ENCODE assay signal across 11 cellular contexts in the genomic region with DNA sequence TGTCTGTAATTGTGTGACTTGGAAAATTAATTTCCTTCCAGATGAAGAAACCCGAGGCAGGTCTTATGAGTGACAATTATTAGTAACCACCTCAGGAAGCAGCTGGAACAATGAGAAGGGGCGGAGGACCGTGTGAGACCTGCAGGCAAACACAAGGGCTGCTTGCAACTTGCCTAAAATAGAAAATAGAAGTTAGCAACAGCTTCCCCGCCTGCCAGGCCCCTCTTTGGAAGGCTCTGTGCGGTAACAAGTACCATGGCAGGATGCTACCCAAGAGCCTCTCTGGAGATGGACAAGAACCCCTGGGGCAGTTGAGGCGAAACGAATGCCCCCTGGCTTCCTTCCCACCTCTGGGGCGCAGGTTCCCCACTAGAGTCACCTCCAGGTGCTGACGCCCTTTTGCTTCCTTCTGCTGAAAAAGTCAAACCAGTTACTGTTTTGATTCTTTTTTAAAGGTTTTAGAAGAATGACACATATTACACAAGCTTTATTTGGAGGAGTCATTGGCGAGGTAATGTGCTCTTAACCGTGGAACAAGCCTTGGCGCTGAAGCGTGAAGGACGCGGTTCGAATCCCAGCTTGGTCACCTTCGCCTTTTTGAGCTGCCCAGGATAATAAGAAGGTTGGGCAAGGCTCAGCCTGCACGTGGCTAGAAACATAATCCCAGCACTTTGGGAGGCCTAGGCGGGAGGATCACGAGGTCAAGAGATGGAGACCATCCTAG. TPM values are rescaled to one million over a fixed set of nuclear protein-coding genes. Genes with fewer than 3 reads are reported as not detected.
DNase-seq lines count a peak whose midpoint lies in the region; ATAC-seq, FAIRE-seq and TF ChIP-seq lines count a peak whose summit lies in the region.
"Had no signal": no experiment of that assay in that cellular context is flagged by ENCODE, and none has a peak within 500 bp of the region (broad histone marks: within the 10 kb centered on the region; RNA-seq: fewer than 3 reads in every experiment).

No MANE protein-coding gene starts in this region.

- H3F3A ChIP-seq in MM.1S (ENCODE audit: insufficient read depth, low read length) = no peaks in the 10 kb centered on the region

- no peak for ATAC-seq in central memory CD8-positive, alpha-beta T cell (replicated peaks; ENCODE audit: extremely low read depth, poor library complexity, severe bottlenecking)
- ATAC-seq in natural killer cell treated with Interleukin-12 subunit alpha and Interleukin-12 subunit beta and Interleukin-15 and Interleukin-18, amount 100 ng/mL, for 72 hours = no peak
- no peak for ATAC-seq in HG03139 (IDR thresholded peaks at IDR 0.05; ENCODE audit: unreplicated experiment)

- H3K4me1 ChIP-seq in BLaER1 treated with 17β-estradiol and CSF1 and Interleukin-3, amounts not matched to agents 10 nM and 100 nM = peaks cover 7 to 32% (median 23%) of the 10 kb centered on the region in 10 experiments; a peak in 19 of 20 replicates
- H3K4me1 ChIP-seq in MM.1S (ENCODE audit: low read length) = no peaks in the 10 kb centered on the region; the same call in 1 of the 2 replicates

- no peak overlapping the region for H2AFZ ChIP-seq in MM.1S (ENCODE audit: low read length)

- no peaks in the 10 kb centered on the region for H4K20me1 ChIP-seq in BLaER1 treated with 17β-estradiol and CSF1 and Interleukin-3, amounts not matched to agents 10 nM and 100 nM
- no peaks in the 10 kb centered on the region for H4K20me1 ChIP-seq in MM.1S (ENCODE audit: insufficient read depth, low read length)

- peak overlapping the region; percentile 58 to 89 (median 70) for H3K4me2 ChIP-seq in BLaER1 treated with 17β-estradiol and CSF1 and Interleukin-3, amounts not matched to agents 10 nM and 100 nM
- no peak overlapping the region for H3K4me2 ChIP-seq in MM.1S (ENCODE audit: low read depth, low read length)

- peaks cover 70% of the 10 kb centered on the region for H3K27me3 Mint-ChIP-seq in central memory CD8-positive, alpha-beta T cell
- H3K27me3 Mint-ChIP-seq in natural killer cell treated with Interleukin-12 subunit alpha and Interleukin-12 subunit beta and Interleukin-15 and Interleukin-18, amount 100 ng/mL, for 72 hours = peaks cover 13 to 23% of the 10 kb centered on the region in 2 donors

- CTCF ChIA-PET in HEK293T (lab: Yijun Ruan, JAX) = interaction anchor here (0.7 to 1.9 kb wide), 5 partner anchors 7 to 177 kb away, joined by 3 to 6 read pairs (median 4); no protein-coding TSS in a partner anchor

- H3K9me3 ChIP-seq in BLaER1 treated with 17β-estradiol and CSF1 and Interleukin-3, amounts not matched to agents 10 nM and 100 nM (replicated peaks in 1 of 11) = no peaks in the 10 kb centered on the region
- no peaks in the 10 kb centered on the region for H3K9me3 ChIP-seq in MM.1S (replicated peaks; ENCODE audit: insufficient read depth, low read length)
- H3K9me3 ChIP-seq: mucosa of descending colon had no signal

- no peak overlapping the region for H3K27ac Mint-ChIP-seq in central memory CD8-positive, alpha-beta T cell (ENCODE audit: low read depth)
- H3K27ac Mint-ChIP-seq in natural killer cell treated with Interleukin-12 subunit alpha and Interleukin-12 subunit beta and Interleukin-15 and Interleukin-18, amount 100 ng/mL, for 72 hours = no peak overlapping the region

- no peaks in the 10 kb centered on the region for H3K79me2 ChIP-seq in MM.1S (ENCODE audit: low read length)

- DNase-seq in HEK293T (ENCODE audit: extremely low spot score) = no peak
- no peak for DNase-seq in central memory CD8-positive, alpha-beta T cell (ENCODE audit: low spot score in 2 of 2)
- DNase-seq in natural killer cell treated with Interleukin-12 subunit alpha and Interleukin-12 subunit beta and Interleukin-15 and Interleukin-18, amount 100 ng/mL, for 72 hours (ENCODE audit: low spot score) = no peak
- DNase-seq in GM19239 (ENCODE audit: insufficient read length, low spot score) = no peak
- no peak for DNase-seq in GM19238 (ENCODE audit: insufficient read length, low spot score)
- no peak for DNase-seq in MM.1S
- DNase-seq: cortex of kidney, NCI-H1092 had no signal

- H3K27me3 ChIP-seq in BLaER1 treated with 17β-estradiol and CSF1 and Interleukin-3, amounts not matched to agents 10 nM and 100 nM = peaks cover 0 to 19% (median 7%) of the 10 kb centered on the region in 11 experiments; a peak in 10 of 22 replicates
- H3K27me3 ChIP-seq in MM.1S (replicated peaks; ENCODE audit: insufficient read depth, low read length) = peaks cover 10% of the 10 kb centered on the region; the same call in 1 of the 2 replicates

- FAIRE-seq in GM19239 (lab: Jason Lieb, UNC) = no peak

- no peaks in the 10 kb centered on the region for H3K9me2 ChIP-seq in MM.1S (replicated peaks; ENCODE audit: insufficient read depth, low read length)

- H3K4me1 Mint-ChIP-seq in central memory CD8-positive, alpha-beta T cell = no peaks in the 10 kb centered on the region
- peaks cover 0 to 5% of the 10 kb centered on the region in 2 donors for H3K4me1 Mint-ChIP-seq in natural killer cell treated with Interleukin-12 subunit alpha and Interleukin-12 subunit beta and Interleukin-15 and Interleukin-18, amount 100 ng/mL, for 72 hours (ENCODE audit: low read depth in 2 of 2)

- H3K36me3 ChIP-seq in BLaER1 treated with 17β-estradiol and CSF1 and Interleukin-3, amounts not matched to agents 10 nM and 100 nM = no peaks in the 10 kb centered on the region
- no peaks in the 10 kb centered on the region for H3K36me3 ChIP-seq in MM.1S (replicated peaks; ENCODE audit: insufficient read depth, low read length)

- peak overlapping the region in 4 of 11 experiments; percentile 37 to 67 (median 52); a peak in 6 of 22 replicates for H3K9ac ChIP-seq in BLaER1 treated with 17β-estradiol and CSF1 and Interleukin-3, amounts not matched to agents 10 nM and 100 nM
- H3K9ac ChIP-seq in MM.1S (ENCODE audit: low read length) = no peak overlapping the region

- H3K9me3 Mint-ChIP-seq in central memory CD8-positive, alpha-beta T cell = no peaks in the 10 kb centered on the region
- no peaks in the 10 kb centered on the region for H3K9me3 Mint-ChIP-seq in natural killer cell treated with Interleukin-12 subunit alpha and Interleukin-12 subunit beta and Interleukin-15 and Interleukin-18, amount 100 ng/mL, for 72 hours

- TF ChIP-seq CTCF in MM.1S (IDR thresholded peaks at IDR 0.05; ENCODE audit: low read length) = no peak

- peak overlapping the region in 5 of 10 experiments; percentile 47 to 69 (median 65); a peak in 7 of 20 replicates for H3K4me3 ChIP-seq in BLaER1 treated with 17β-estradiol and CSF1 and Interleukin-3, amounts not matched to agents 10 nM and 100 nM
- H3K4me3 ChIP-seq in MM.1S (ENCODE audit: low read length) = no peak overlapping the region
- H3K4me3 ChIP-seq: mucosa of descending colon had no signal

- H3K36me3 Mint-ChIP-seq in central memory CD8-positive, alpha-beta T cell (ENCODE audit: insufficient read depth) = no peaks in the 10 kb centered on the region
- H3K36me3 Mint-ChIP-seq in natural killer cell treated with Interleukin-12 subunit alpha and Interleukin-12 subunit beta and Interleukin-15 and Interleukin-18, amount 100 ng/mL, for 72 hours = no peaks in the 10 kb centered on the region

- H3K27ac ChIP-seq in BLaER1 treated with 17β-estradiol and CSF1 and Interleukin-3, amounts not matched to agents 10 nM and 100 nM = peak overlapping the region in 2 of 11 experiments; percentile 37 to 40; a peak in 3 of 22 replicates
- no peak overlapping the region for H3K27ac ChIP-seq in MM.1S (ENCODE audit: low read length)

- POLR2A ChIA-PET in HEK293T (lab: Yijun Ruan, JAX) = interaction anchor here (0.9 to 1.2 kb wide), 2 partner anchors 43 to 191 kb away, joined by 3 read pairs; no protein-coding TSS in a partner anchor

- peak overlapping the region; percentile 52 for H3K4me3 Mint-ChIP-seq in central memory CD8-positive, alpha-beta T cell
- peak overlapping the region; percentile 59 for H3K4me3 Mint-ChIP-seq in natural killer cell treated with Interleukin-12 subunit alpha and Interleukin-12 subunit beta and Interleukin-15 and Interleukin-18, amount 100 ng/mL, for 72 hours

TF ChIP-seq in HEK293T, 16 proteins besides CTCF, POLR2A, EP300 and RAD21:
- 0 out of 2 replicates have a peak, but pooled peaks have one; percentile 33 for TF ChIP-seq L3MBTL2 (conservative IDR thresholded peaks at IDR 0.05)
- no peak for TF ChIP-seq ZNF384 (IDR thresholded peaks at IDR 0.05)

RNA-seq across cellular contexts. Expression of a gene that starts 47.0 kb away (rescaled TPM):
- total RNA-seq in natural killer cell treated with Interleukin-12 subunit alpha and Interleukin-12 subunit beta and Interleukin-15 and Interleukin-18, amount 100 ng/mL, for 72 hours = under 1 TPM; 0.20 to 0.26 TPM

RNA-seq across cellular contexts. Expression of a gene that starts 50.3 kb away (rescaled TPM):
- total RNA-seq in natural killer cell treated with Interleukin-12 subunit alpha and Interleukin-12 subunit beta and Interleukin-15 and Interleukin-18, amount 100 ng/mL, for 72 hours = not detected
- total RNA-seq: mucosa of descending colon had no signal
